22 cellular contexts compared by ENCODE assay signal in genomic region chr1:205091043-205091740, GRCh38. TPM values are rescaled to one million over a fixed set of nuclear protein-coding genes. Genes with fewer than 3 reads are reported as not detected.
DNase-seq lines count a peak whose midpoint lies in the region; ATAC-seq and TF ChIP-seq lines count a peak whose summit lies in the region.
"Had no signal": no experiment of that assay in that cellular context is flagged by ENCODE, and none has a peak within 500 bp of the region (broad histone marks: within the 10 kb centered on the region; RNA-seq: fewer than 3 reads in every experiment).

No MANE protein-coding gene starts in this region.

- no peaks in the 10 kb centered on the region for H3K9me3 ChIP-seq in mucosa of descending colon
- H3K9me3 ChIP-seq: ascending aorta, colonic mucosa had no signal

- no peaks in the 10 kb centered on the region for H3K27me3 ChIP-seq in ACC112 (ENCODE audit: insufficient read depth, low read length)
- H3K27me3 ChIP-seq: ascending aorta, colonic mucosa had no signal

- H3K27ac ChIP-seq in ACC112 (ENCODE audit: low read depth, low read length), result peak overlapping the region; percentile 5; the same call in 1 of the 2 replicates
- H3K27ac ChIP-seq: ascending aorta, colonic mucosa, RWPE1 had no signal

- no peak for TF ChIP-seq CTCF in mucosa of descending colon (IDR thresholded peaks at IDR 0.05)

- H3K79me2 ChIP-seq in ACC112 (ENCODE audit: control insufficient read depth, insufficient read depth, low read length, unreplicated experiment), result no peaks in the 10 kb centered on the region

- DNase-seq in G401 (ENCODE audit: low spot score), result peak; percentile 73
- DNase-seq in cerebellum (ENCODE audit: low spot score), result peak; percentile 48
- DNase-seq in mucosa of descending colon, result no peak
- DNase-seq in stimulated activated CD4-positive, alpha-beta T cell treated with anti-CD3 and anti-CD28 coated beads, Interleukin-4, amount 100 ng/mL, for 4 hours, result no peak
- DNase-seq: activated CD4-positive, alpha-beta T cell treated with anti-CD3 and anti-CD28 coated beads, Interleukin-2, amount 10 ng/mL, durations not matched to agents 24 days and 14 days; activated CD8-positive, alpha-beta memory T cell treated with anti-CD3 and anti-CD28 coated beads, Interleukin-2, amount 50 U/mL, for 4 hours; CD8-positive, alpha-beta T cell; colonic mucosa; DMS79 treated with DMSO at 0.1 percent for 48 hours; mesendoderm; naive thymus-derived CD8-positive, alpha-beta T cell; NCI-H1930; small intestine; stimulated activated CD4-positive, alpha-beta T cell treated with anti-CD3 and anti-CD28 coated beads, Interleukin-4, amount 100 ng/mL, for 24 hours had no signal

- H3K4me3 ChIP-seq in ACC112 (ENCODE audit: low read depth, low read length) (no peak overlapping the region), mucosa of descending colon (no peak overlapping the region)
- H3K4me3 ChIP-seq: ascending aorta, colonic mucosa had no signal

- in situ Hi-C loops in G401 (cut with HindIII; ENCODE audit: low sequenced_read_pairs), result no loop called here

- H2AFZ ChIP-seq in ACC112 (ENCODE audit: low read length, unreplicated experiment), result no peak overlapping the region

- intact Hi-C loops in mucosa of descending colon (cut with DNase I, micrococcal nuclease), result no loop called here

- ATAC-seq in mucosa of descending colon (peak; percentile 55), GM18511 (IDR thresholded peaks at IDR 0.05; ENCODE audit: unreplicated experiment) (no peak), HG02763 (IDR thresholded peaks at IDR 0.05; ENCODE audit: unreplicated experiment) (no peak), GM19395 (IDR thresholded peaks at IDR 0.05; ENCODE audit: unreplicated experiment) (no peak)
- ATAC-seq: CD8-positive, alpha-beta T cell; HCT116; naive thymus-derived CD8-positive, alpha-beta T cell had no signal

- H3K4me1 ChIP-seq in ACC112 (ENCODE audit: control insufficient read depth, insufficient read depth, low read length, unreplicated experiment) (peaks cover 5% of the 10 kb centered on the region), mucosa of descending colon (ENCODE audit: low read depth) (no peaks in the 10 kb centered on the region)
- H3K4me1 ChIP-seq: ascending aorta, colonic mucosa had no signal

- peaks cover 34% of the 10 kb centered on the region for H3K36me3 ChIP-seq in ACC112 (ENCODE audit: insufficient read depth, low read length)
- H3K36me3 ChIP-seq in mucosa of descending colon (ENCODE audit: low read depth), result no peaks in the 10 kb centered on the region

RNA-seq across cellular contexts. Expression of gene TMEM81, which starts 6.9 kb away (rescaled TPM):
- total RNA-seq in G401 (2014; rRNA removed; shearing (Covaris generic)), result 2.4 and 2.5 TPM in 2 replicates
- 3.4 TPM for total RNA-seq in cerebellum
- total RNA-seq in mucosa of descending colon, result 1 to 10 TPM; 1.9 to 3.8 (median 2.3) TPM
- total RNA-seq: ascending aorta had no signal

RNA-seq across cellular contexts. Expression of gene RBBP5, which starts 30.6 kb away (rescaled TPM):
- total RNA-seq in G401 (2014; rRNA removed; shearing (Covaris generic)), result 21.7 and 33.5 TPM in 2 replicates
- total RNA-seq in cerebellum (18.4 TPM), mucosa of descending colon (10 to 100 TPM; 14.7 to 20.5 (median 14.7) TPM)

RNA-seq across cellular contexts. Expression of gene CNTN2, which starts 48.2 kb away (rescaled TPM):
- total RNA-seq in G401 (2014; rRNA removed; shearing (Covaris generic)), result 0.06 TPM in 1 of 2 replicates, not detected in the other
- 47.4 TPM for total RNA-seq in cerebellum
- 1 to 10 TPM in 1 of 3 donors, under 1 TPM in 2; 0.43 to 6.8 (median 0.51) TPM for total RNA-seq in mucosa of descending colon
- total RNA-seq: activated CD4-positive, alpha-beta T cell treated with anti-CD3 and anti-CD28 coated beads, Interleukin-2, amount 10 ng/mL, durations not matched to agents 24 days and 14 days; CD8-positive, alpha-beta T cell; naive thymus-derived CD8-positive, alpha-beta T cell; NCI-H460 had no signal

Comparison
In these comparisons a context has a peak if more than half of its experiments do, and no peak if none do; other contexts are left out.
1. DNase-seq: peak in G401 (single experiment) and cerebellum (single experiment); none in mucosa of descending colon (0 of 3) and stimulated activated CD4-positive, alpha-beta T cell treated with anti-CD3 and anti-CD28 coated beads, Interleukin-4, amount 100 ng/mL, for 4 hours (0 of 2).